In the genomic region with DNA sequence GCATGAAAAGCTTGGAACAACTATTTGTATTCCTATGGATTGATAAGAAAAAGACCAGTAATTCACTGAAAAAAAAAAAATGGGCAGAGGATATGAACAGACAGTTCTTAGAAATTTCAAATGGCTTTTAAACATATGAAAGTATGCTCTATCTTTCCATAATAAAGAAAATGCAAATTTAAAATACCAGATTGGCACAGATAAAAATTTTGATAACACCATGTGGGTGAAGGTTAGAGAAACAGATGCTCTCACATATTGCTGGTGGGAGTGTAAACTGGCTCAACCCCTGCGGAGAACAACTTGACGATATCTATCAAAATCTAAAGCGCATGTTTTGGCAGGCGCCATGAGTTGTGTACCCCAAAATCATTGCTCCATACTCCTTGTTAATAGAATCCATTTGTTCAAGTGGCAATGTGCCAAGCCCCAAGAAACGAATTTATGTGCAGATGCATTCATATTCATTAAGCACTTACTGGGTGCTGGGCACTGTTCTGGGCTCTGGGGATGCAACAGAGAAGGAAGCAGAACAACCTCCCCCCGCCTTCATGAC, we compare ENCODE assay signal across 19 cellular contexts. TPM values are rescaled to one million over a fixed set of nuclear protein-coding genes. Genes with fewer than 3 reads are reported as not detected.
DNase-seq lines count a peak whose midpoint lies in the region; ATAC-seq and TF ChIP-seq lines count a peak whose summit lies in the region.
"Had no signal": no experiment of that assay in that cellular context is flagged by ENCODE, and none has a peak within 500 bp of the region (broad histone marks: within the 10 kb centered on the region; RNA-seq: fewer than 3 reads in every experiment).

No MANE protein-coding gene starts in this region.

- 81 to 83% (median 82%) methylated on average over 6 of the region's 6 CpGs for WGBS in ovary, 3 donors

- H3K9me3 ChIP-seq in ovary = no peaks in the 10 kb centered on the region

- no peaks in the 10 kb centered on the region for H3K27me3 ChIP-seq in ovary

- TF ChIP-seq POLR2A in ovary (IDR thresholded peaks at IDR 0.05) = no peak

- no peak for TF ChIP-seq CTCF in ovary (IDR thresholded peaks at IDR 0.05)

- H3K36me3 ChIP-seq in ovary = no peaks in the 10 kb centered on the region
- H3K36me3 ChIP-seq: HAP-1 had no signal

- TF ChIP-seq EP300 in ovary (IDR thresholded peaks at IDR 0.05) = no peak

- DNase-seq in DMS 273 (lab: John Stamatoyannopoulos, UW; ENCODE audit: unreplicated experiment) (peak; percentile 69), NCI-H2171 (lab: John Stamatoyannopoulos, UW) (peak; percentile 51), HUDEP-2 (lab: John Stamatoyannopoulos, UW; ENCODE audit: unreplicated experiment in 76 of 76) (no peak), ovary (no peak)
- DNase-seq: ACHN; CD4-positive, alpha-beta T cell; DMS53; DND-41; EL; GM23248; KBM-7 had no signal

- ATAC-seq in SK-N-SH treated with all-trans-retinoic acid at 6 μM for 48 hours (no peak), HG02763 (IDR thresholded peaks at IDR 0.05; ENCODE audit: unreplicated experiment) (no peak), HG02642 (IDR thresholded peaks at IDR 0.05; ENCODE audit: poor library complexity, unreplicated experiment) (no peak)
- ATAC-seq: GM12878, HepG2 had no signal

- H3K4me1 ChIP-seq in ovary (ENCODE audit: insufficient read depth) = no peaks in the 10 kb centered on the region

- intact Hi-C loops in ovary (cut with DNase I) = no loop called here

- no peak overlapping the region for H3K27ac ChIP-seq in ovary
- H3K27ac ChIP-seq: C4-2B, GM23248, HL-60 had no signal

- H3K4me3 ChIP-seq in ovary = no peak overlapping the region
- H3K4me3 ChIP-seq: GM12878, GM23248, HAP-1 had no signal

TF ChIP-seq in SK-N-SH treated with all-trans-retinoic acid at 6 μM for 48 hours, 23 proteins besides CTCF, POLR2A, EP300 and RAD21:
- TF ChIP-seq, protein P1, sequence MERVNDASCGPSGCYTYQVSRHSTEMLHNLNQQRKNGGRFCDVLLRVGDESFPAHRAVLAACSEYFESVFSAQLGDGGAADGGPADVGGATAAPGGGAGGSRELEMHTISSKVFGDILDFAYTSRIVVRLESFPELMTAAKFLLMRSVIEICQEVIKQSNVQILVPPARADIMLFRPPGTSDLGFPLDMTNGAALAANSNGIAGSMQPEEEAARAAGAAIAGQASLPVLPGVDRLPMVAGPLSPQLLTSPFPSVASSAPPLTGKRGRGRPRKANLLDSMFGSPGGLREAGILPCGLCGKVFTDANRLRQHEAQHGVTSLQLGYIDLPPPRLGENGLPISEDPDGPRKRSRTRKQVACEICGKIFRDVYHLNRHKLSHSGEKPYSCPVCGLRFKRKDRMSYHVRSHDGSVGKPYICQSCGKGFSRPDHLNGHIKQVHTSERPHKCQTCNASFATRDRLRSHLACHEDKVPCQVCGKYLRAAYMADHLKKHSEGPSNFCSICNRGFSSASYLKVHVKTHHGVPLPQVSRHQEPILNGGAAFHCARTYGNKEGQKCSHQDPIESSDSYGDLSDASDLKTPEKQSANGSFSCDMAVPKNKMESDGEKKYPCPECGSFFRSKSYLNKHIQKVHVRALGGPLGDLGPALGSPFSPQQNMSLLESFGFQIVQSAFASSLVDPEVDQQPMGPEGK (CRISPR knock-in tag; IDR thresholded peaks at IDR 0.05; ENCODE audit: borderline replicate concordance) = no peak
- TF ChIP-seq ZNF70 (CRISPR knock-in tag; IDR thresholded peaks at IDR 0.05) (0 out of 2 replicates have a peak, but pooled peaks have one; percentile 11), TCF4 (CRISPR knock-in tag; IDR thresholded peaks at IDR 0.05; ENCODE audit: borderline replicate concordance) (0 out of 2 replicates have a peak, but pooled peaks have one; percentile 26)

RNA-seq across cellular contexts. Expression of a gene that starts 29.5 kb away (rescaled TPM):
- 100 to 1,000 TPM in 5 of 7 donors, 10 to 100 TPM in 2; 82.0 to 144 (median 117) TPM for total RNA-seq in ovary
- 10 to 100 TPM; 48.4 to 63.6 TPM for polyA plus RNA-seq in ovary

Comparison
In these comparisons a context has a peak if more than half of its experiments do, and no peak if none do; other contexts are left out.
1. DNase-seq: peak in DMS 273 (single experiment) and NCI-H2171 (single experiment); none in HUDEP-2 (0 of 76) and ovary (0 of 5).